Comparison of ENCODE assay signal across 8 cellular contexts in genomic region chr5:58460727-58461286, GRCh38. TPM values are rescaled to one million over a fixed set of nuclear protein-coding genes. Genes with fewer than 3 reads are reported as not detected.
DNase-seq lines count a peak whose midpoint lies in the region; ATAC-seq and TF ChIP-seq lines count a peak whose summit lies in the region.

No MANE protein-coding gene starts in this region.

- H3K4me3 ChIP-seq in GM12865 (ENCODE audit: low read depth, low read length) (peak overlapping the region; percentile 59), upper lobe of right lung (peak overlapping the region; percentile 80)

- DNase-seq in GM12865 (ENCODE audit: low read depth) (peak; percentile 89), NCI-H1048 (lab: John Stamatoyannopoulos, UW) (peak; percentile 79), T-helper 1 cell (peak; percentile 68 to 86 (median 84)), amniotic epithelial cell (ENCODE audit: low read depth) (peak; percentile 78), left cardiac atrium (peak; percentile 93), posterior vena cava (ENCODE audit: low spot score) (peak; percentile 96), upper lobe of right lung (peak; percentile 93)

- ATAC-seq in HG02610 (IDR thresholded peaks at IDR 0.05; ENCODE audit: unreplicated experiment): peak; percentile 72
- ATAC-seq in left cardiac atrium: peak; percentile 81 to 87
- ATAC-seq in upper lobe of right lung: peak; percentile 89

- H3K27me3 ChIP-seq in upper lobe of right lung: no peaks in the 10 kb centered on the region

- TF ChIP-seq CTCF in GM12865 (IDR thresholded peaks at IDR 0.05; ENCODE audit: insufficient read depth, low read depth, low read length, missing control alignments): peak; percentile 87
- TF ChIP-seq CTCF in upper lobe of right lung (IDR thresholded peaks at IDR 0.05): peak; percentile 80

- H3K4me1 ChIP-seq in upper lobe of right lung: peaks cover 2% of the 10 kb centered on the region

- intact Hi-C loops in left cardiac atrium (cut with DNase I) (loop anchor here (1.0 to 5.0 kb wide), 6 partner anchors 524 to 1164 kb away; no protein-coding TSS in a partner anchor), posterior vena cava (cut with DNase I) (loop anchor here (2.0 to 10.0 kb wide), 6 partner anchors 679 to 1556 kb away; partner anchors contain the start of gene SETD9 (in 1 of the 2)), upper lobe of right lung (cut with DNase I) (loop anchor here (5.0 to 10.0 kb wide), 2 partner anchors 684 to 1166 kb away; no protein-coding TSS in a partner anchor)

- peak overlapping the region; percentile 96 for H3K27ac ChIP-seq in upper lobe of right lung

- H3K9me3 ChIP-seq in upper lobe of right lung: no peaks in the 10 kb centered on the region

- H3K36me3 ChIP-seq in upper lobe of right lung: peaks cover 21% of the 10 kb centered on the region

RNA-seq across cellular contexts. Expression of gene PLK2, which starts 0.9 kb away (rescaled TPM):
- total RNA-seq in left cardiac atrium (100 to 1,000 TPM in 1 of 2 donors, 10 to 100 TPM in 1; 46.3 to 130 TPM), posterior vena cava (10 to 100 TPM; 23.8 to 28.0 TPM), upper lobe of right lung (41.1 TPM)

RNA-seq across cellular contexts. Expression of gene GAPT, which starts 30.4 kb away (rescaled TPM):
- total RNA-seq in left cardiac atrium (under 1 TPM; 0.68 to 0.81 TPM), posterior vena cava (1 to 10 TPM; 1.3 to 2.5 TPM), upper lobe of right lung (5.2 TPM)

Comparison
In these comparisons a context has a peak if more than half of its experiments do, and no peak if none do; other contexts are left out.
1. Peak in every context shown above with its lines: DNase-seq, ATAC-seq, H3K4me3 ChIP-seq and H3K27ac ChIP-seq.